8 cellular contexts compared by ENCODE assay signal in the genomic region with DNA sequence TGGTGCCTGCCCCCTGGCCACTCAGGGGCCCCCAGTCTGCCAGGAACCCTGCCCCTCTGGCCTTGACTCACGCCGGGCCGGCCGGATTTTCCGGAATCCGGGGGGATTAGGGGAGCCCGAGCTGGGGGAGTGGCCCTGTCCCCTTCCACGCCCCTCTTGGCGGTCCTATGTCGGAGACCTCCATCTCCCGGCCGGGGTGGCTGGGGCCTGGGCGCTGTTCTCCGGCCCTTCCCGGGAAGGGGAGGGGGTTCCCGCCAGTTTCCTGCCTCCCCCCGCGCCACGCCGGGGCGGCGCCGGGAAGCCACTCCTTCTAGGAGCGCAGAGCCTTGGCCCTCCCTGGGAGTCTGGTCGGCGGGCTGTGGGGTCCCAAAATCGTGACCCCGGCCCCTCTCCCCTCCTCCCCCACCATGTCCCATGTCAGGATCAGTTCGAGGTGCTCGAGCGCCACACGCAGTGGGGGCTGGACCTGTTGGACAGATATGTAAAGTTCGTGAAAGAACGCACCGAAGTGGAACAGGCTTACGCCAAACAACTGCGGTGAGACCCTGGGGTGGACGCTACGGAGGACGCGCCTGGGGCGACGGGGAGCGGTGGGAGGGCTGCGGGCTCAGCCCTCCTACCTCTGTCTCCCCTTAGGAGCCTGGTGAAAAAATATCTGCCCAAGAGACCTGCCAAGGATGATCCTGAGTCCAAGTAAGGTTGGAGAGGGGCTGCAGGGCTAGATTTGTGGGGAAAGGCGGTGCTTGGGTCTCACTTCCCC. TPM values are rescaled to one million over a fixed set of nuclear protein-coding genes. Genes with fewer than 3 reads are reported as not detected.
A peak's percentile ranks its signal among the peaks of the same experiment; 100 is the strongest.
DNase-seq lines count a peak whose midpoint lies in the region; ATAC-seq and TF ChIP-seq lines count a peak whose summit lies in the region.

No MANE protein-coding gene starts in this region.

- no peak overlapping the region for H3K23ac ChIP-seq in trophoblast cell (ENCODE audit: low read length)

- H2BK12ac ChIP-seq in trophoblast cell (ENCODE audit: low read length), result peak overlapping the region; percentile 60

- H3K4me3 Mint-ChIP-seq in CD4-positive, alpha-beta T cell, result peak overlapping the region; percentile 56
- H3K4me3 Mint-ChIP-seq in activated T-helper 1 cell treated with anti-CD3 and anti-CD28 coated beads, Interleukin-12 subunit alpha, Interleukin-12 subunit beta, Interleukin-2, Interleukin-4 antibody, amounts not matched to agents 30 ng/mL and 10 ng/mL and 1 ng/mL, durations not matched to agents 14 hours and 24 hours and 36 hours, result peak overlapping the region; percentile 87

- peaks cover 44% of the 10 kb centered on the region for H3K4me1 Mint-ChIP-seq in CD4-positive, alpha-beta T cell (ENCODE audit: low read depth)
- peaks cover 39% of the 10 kb centered on the region for H3K4me1 Mint-ChIP-seq in activated T-helper 1 cell treated with anti-CD3 and anti-CD28 coated beads, Interleukin-12 subunit alpha, Interleukin-12 subunit beta, Interleukin-2, Interleukin-4 antibody, amounts not matched to agents 30 ng/mL and 10 ng/mL and 1 ng/mL, durations not matched to agents 14 hours and 24 hours and 36 hours (ENCODE audit: low read depth)

- DNase-seq in CD4-positive, alpha-beta T cell, result no peak
- DNase-seq in HT-29 (ENCODE audit: low spot score), result peak; percentile 19
- no peak for DNase-seq in activated T-helper 1 cell treated with anti-CD3 and anti-CD28 coated beads, Interleukin-12 subunit alpha, Interleukin-12 subunit beta, Interleukin-2, Interleukin-4 antibody, amounts not matched to agents 30 ng/mL and 10 ng/mL and 1 ng/mL, durations not matched to agents 14 hours and 24 hours and 36 hours (ENCODE audit: low spot score)
- DNase-seq in Right ventricle myocardium superior, result peak; percentile 82
- peak; percentile 19 to 34 for DNase-seq in trophoblast cell
- no peak for DNase-seq in NCI-H2081 treated with DMSO at 0.1 percent for 48 hours (lab: John Stamatoyannopoulos, UW)
- DNase-seq in activated gamma-delta T cell treated with Interleukin-2 at 50 U/mL for 16 hours, result no peak

- H3K79me2 ChIP-seq in trophoblast cell (ENCODE audit: control insufficient read depth, insufficient read depth, low read length, poor library complexity), result peaks cover 23% of the 10 kb centered on the region

- H3K27me3 Mint-ChIP-seq in CD4-positive, alpha-beta T cell, result no peaks in the 10 kb centered on the region
- no peaks in the 10 kb centered on the region for H3K27me3 Mint-ChIP-seq in activated T-helper 1 cell treated with anti-CD3 and anti-CD28 coated beads, Interleukin-12 subunit alpha, Interleukin-12 subunit beta, Interleukin-2, Interleukin-4 antibody, amounts not matched to agents 30 ng/mL and 10 ng/mL and 1 ng/mL, durations not matched to agents 14 hours and 24 hours and 36 hours (ENCODE audit: insufficient read depth)

- intact Hi-C loops in CD4-positive, alpha-beta T cell (cut with DNase I, micrococcal nuclease), result no loop called here
- intact Hi-C loops in activated T-helper 1 cell treated with anti-CD3 and anti-CD28 coated beads, Interleukin-12 subunit alpha, Interleukin-12 subunit beta, Interleukin-2, Interleukin-4 antibody, amounts not matched to agents 30 ng/mL and 10 ng/mL and 1 ng/mL, durations not matched to agents 14 hours and 24 hours and 36 hours (cut with micrococcal nuclease), result no loop called here
- intact Hi-C loops in Right ventricle myocardium superior (cut with DNase I), result no loop called here

- POLR2A ChIA-PET in CD4-positive, alpha-beta T cell (lab: Charles Lee), result interaction anchor here (0.6 to 4.4 kb wide), 4 partner anchors 27 to 123 kb away, joined by 3 to 32 read pairs (median 4); a partner anchor contains a TSS

- peak overlapping the region; percentile 95 for H4K91ac ChIP-seq in trophoblast cell (ENCODE audit: low read depth, low read length)

- no peak for ATAC-seq in CD4-positive, alpha-beta T cell (ENCODE audit: poor library complexity)
- ATAC-seq in Right ventricle myocardium superior (ENCODE audit: poor library complexity) (no peak), HG03565 (IDR thresholded peaks at IDR 0.05; ENCODE audit: unreplicated experiment) (no peak)

- no peak for TF ChIP-seq CTCF in CD4-positive, alpha-beta T cell (IDR thresholded peaks at IDR 0.05)

- H3K4me2 ChIP-seq in trophoblast cell (ENCODE audit: low read length), result peak overlapping the region; percentile 80

- H4K8ac ChIP-seq in trophoblast cell (ENCODE audit: low read depth, low read length), result peak overlapping the region; percentile 76

- H3K27ac Mint-ChIP-seq in CD4-positive, alpha-beta T cell, result peak overlapping the region; percentile 36
- H3K27ac Mint-ChIP-seq in activated T-helper 1 cell treated with anti-CD3 and anti-CD28 coated beads, Interleukin-12 subunit alpha, Interleukin-12 subunit beta, Interleukin-2, Interleukin-4 antibody, amounts not matched to agents 30 ng/mL and 10 ng/mL and 1 ng/mL, durations not matched to agents 14 hours and 24 hours and 36 hours, result peak overlapping the region; percentile 63

- peaks cover 44 to 46% of the 10 kb centered on the region in 2 experiments for H3K4me1 ChIP-seq in trophoblast cell (ENCODE audit: control insufficient read depth in 1 of 2, insufficient read depth in 2 of 2, low read length in 2 of 2)

- H3K14ac ChIP-seq in trophoblast cell (ENCODE audit: low read length), result peak overlapping the region; percentile 77

- no peaks in the 10 kb centered on the region for H3K9me3 ChIP-seq in CD4-positive, alpha-beta T cell (ENCODE audit: control insufficient read depth, low read length)
- no peaks in the 10 kb centered on the region for H3K9me3 ChIP-seq in trophoblast cell (ENCODE audit: insufficient read depth, low read depth, low read length)

- peak overlapping the region; percentile 55 for H2AFZ ChIP-seq in trophoblast cell (ENCODE audit: insufficient read depth, low read length, poor library complexity)

- H4K12ac ChIP-seq in trophoblast cell (ENCODE audit: low read depth, low read length), result peak overlapping the region; percentile 79

- H3K36me3 ChIP-seq in trophoblast cell (ENCODE audit: control insufficient read depth in 1 of 2, insufficient read depth in 2 of 2, low read length in 2 of 2), result peaks cover 25 to 28% of the 10 kb centered on the region in 2 experiments

- no CpG with 5 or more reads among the region's 46 CpGs for WGBS in trophoblast cell (ENCODE audit: extremely low coverage, insufficient coverage, insufficient read length)

- H3K9me3 Mint-ChIP-seq in CD4-positive, alpha-beta T cell, result no peaks in the 10 kb centered on the region
- H3K9me3 Mint-ChIP-seq in activated T-helper 1 cell treated with anti-CD3 and anti-CD28 coated beads, Interleukin-12 subunit alpha, Interleukin-12 subunit beta, Interleukin-2, Interleukin-4 antibody, amounts not matched to agents 30 ng/mL and 10 ng/mL and 1 ng/mL, durations not matched to agents 14 hours and 24 hours and 36 hours, result no peaks in the 10 kb centered on the region

- H2BK120ac ChIP-seq in trophoblast cell (ENCODE audit: insufficient read depth, low read length, poor library complexity), result peak overlapping the region; percentile 86

- H3K79me1 ChIP-seq in trophoblast cell (ENCODE audit: low read length), result peaks cover 53% of the 10 kb centered on the region

- H2AK5ac ChIP-seq in trophoblast cell (ENCODE audit: low read length), result peak overlapping the region; percentile 94

- peaks cover 35% of the 10 kb centered on the region for H3K36me3 Mint-ChIP-seq in CD4-positive, alpha-beta T cell (ENCODE audit: low read depth)
- H3K36me3 Mint-ChIP-seq in activated T-helper 1 cell treated with anti-CD3 and anti-CD28 coated beads, Interleukin-12 subunit alpha, Interleukin-12 subunit beta, Interleukin-2, Interleukin-4 antibody, amounts not matched to agents 30 ng/mL and 10 ng/mL and 1 ng/mL, durations not matched to agents 14 hours and 24 hours and 36 hours (ENCODE audit: low read depth), result peaks cover 32% of the 10 kb centered on the region

- peak overlapping the region; percentile 95 for H2BK5ac ChIP-seq in trophoblast cell (ENCODE audit: low read depth, low read length, poor library complexity)

- H3K18ac ChIP-seq in trophoblast cell (ENCODE audit: low read length), result peak overlapping the region; percentile 97

- no peaks in the 10 kb centered on the region for H3K27me3 ChIP-seq in CD4-positive, alpha-beta T cell (ENCODE audit: control insufficient read depth, insufficient read depth, low read length)
- no peaks in the 10 kb centered on the region for H3K27me3 ChIP-seq in trophoblast cell (ENCODE audit: insufficient read depth, low read length)

- H3K9ac ChIP-seq in trophoblast cell (ENCODE audit: low read length), result peak overlapping the region; percentile 94

- CTCF ChIA-PET in CD4-positive, alpha-beta T cell (lab: Charles Lee), result interaction anchor here (1.3 to 3.6 kb wide), 3 partner anchors 28 to 123 kb away, joined by 3 to 45 read pairs (median 4); no protein-coding TSS in a partner anchor

- peak overlapping the region; percentile 94 for H3K4me3 ChIP-seq in trophoblast cell (ENCODE audit: low read depth, low read length)

- H3K27ac ChIP-seq in CD4-positive, alpha-beta T cell (ENCODE audit: low read depth, low read length), result no peak overlapping the region
- H3K27ac ChIP-seq in trophoblast cell (ENCODE audit: low read depth, low read length), result peak overlapping the region; percentile 83

- H3K4ac ChIP-seq in trophoblast cell (ENCODE audit: low read depth, low read length), result peak overlapping the region; percentile 98

RNA-seq across cellular contexts. Expression of a gene that starts 1.3 kb away (rescaled TPM):
- total RNA-seq in CD4-positive, alpha-beta T cell, result 1 to 10 TPM; 1.6 to 1.9 TPM
- 63.7 and 65.7 TPM in 2 replicates for total RNA-seq in HT-29 (2014; rRNA removed; shearing (Covaris generic))
- total RNA-seq in activated T-helper 1 cell treated with anti-CD3 and anti-CD28 coated beads, Interleukin-12 subunit alpha, Interleukin-12 subunit beta, Interleukin-2, Interleukin-4 antibody, amounts not matched to agents 30 ng/mL and 10 ng/mL and 1 ng/mL, durations not matched to agents 14 hours and 24 hours and 36 hours, result 61.2 and 62.0 TPM in 2 replicates
- total RNA-seq in Right ventricle myocardium superior, result 133 TPM
- 86.9 and 89.2 TPM in 2 replicates for polyA plus RNA-seq in trophoblast cell (2013)

RNA-seq across cellular contexts. Expression of a gene that starts 3.4 kb away (rescaled TPM):
- 10 to 100 TPM; 34.5 to 36.6 TPM for total RNA-seq in CD4-positive, alpha-beta T cell
- total RNA-seq in HT-29 (2014; rRNA removed; shearing (Covaris generic)), result 43.8 and 74.2 TPM in 2 replicates
- 106 and 108 TPM in 2 replicates for total RNA-seq in activated T-helper 1 cell treated with anti-CD3 and anti-CD28 coated beads, Interleukin-12 subunit alpha, Interleukin-12 subunit beta, Interleukin-2, Interleukin-4 antibody, amounts not matched to agents 30 ng/mL and 10 ng/mL and 1 ng/mL, durations not matched to agents 14 hours and 24 hours and 36 hours
- total RNA-seq in Right ventricle myocardium superior, result 22.2 TPM
- 45.3 and 47.5 TPM in 2 replicates for polyA plus RNA-seq in trophoblast cell (2013)

RNA-seq across cellular contexts. Expression of a gene that starts 20.3 kb away (rescaled TPM):
- under 1 TPM in 1 of 2 experiments, not detected in 1; 0.55 TPM for total RNA-seq in CD4-positive, alpha-beta T cell
- 0.64 TPM in 1 of 2 replicates, not detected in the other for total RNA-seq in HT-29 (2014; rRNA removed; shearing (Covaris generic))
- total RNA-seq in activated T-helper 1 cell treated with anti-CD3 and anti-CD28 coated beads, Interleukin-12 subunit alpha, Interleukin-12 subunit beta, Interleukin-2, Interleukin-4 antibody, amounts not matched to agents 30 ng/mL and 10 ng/mL and 1 ng/mL, durations not matched to agents 14 hours and 24 hours and 36 hours, result 6.1 and 7.2 TPM in 2 replicates
- 308 TPM for total RNA-seq in Right ventricle myocardium superior
- 4.5 and 5.1 TPM in 2 replicates for polyA plus RNA-seq in trophoblast cell (2013)

RNA-seq across cellular contexts. Expression of a gene that starts 26.5 kb away (rescaled TPM):
- 10 to 100 TPM; 39.2 to 41.3 TPM for total RNA-seq in CD4-positive, alpha-beta T cell
- 110 and 119 TPM in 2 replicates for total RNA-seq in HT-29 (2014; rRNA removed; shearing (Covaris generic))
- 15.0 and 15.6 TPM in 2 replicates for total RNA-seq in activated T-helper 1 cell treated with anti-CD3 and anti-CD28 coated beads, Interleukin-12 subunit alpha, Interleukin-12 subunit beta, Interleukin-2, Interleukin-4 antibody, amounts not matched to agents 30 ng/mL and 10 ng/mL and 1 ng/mL, durations not matched to agents 14 hours and 24 hours and 36 hours
- total RNA-seq in Right ventricle myocardium superior, result not detected
- polyA plus RNA-seq in trophoblast cell (2013), result 25.0 and 26.7 TPM in 2 replicates

RNA-seq across cellular contexts. Expression of a gene that starts 31.7 kb away (rescaled TPM):
- 10 to 100 TPM; 70.0 to 70.1 TPM for total RNA-seq in CD4-positive, alpha-beta T cell
- total RNA-seq in HT-29 (2014; rRNA removed; shearing (Covaris generic)), result 0.15 and 0.57 TPM in 2 replicates
- 86.8 and 90.4 TPM in 2 replicates for total RNA-seq in activated T-helper 1 cell treated with anti-CD3 and anti-CD28 coated beads, Interleukin-12 subunit alpha, Interleukin-12 subunit beta, Interleukin-2, Interleukin-4 antibody, amounts not matched to agents 30 ng/mL and 10 ng/mL and 1 ng/mL, durations not matched to agents 14 hours and 24 hours and 36 hours
- 2.8 TPM for total RNA-seq in Right ventricle myocardium superior
- polyA plus RNA-seq in trophoblast cell (2013), result 0.12 and 0.24 TPM in 2 replicates

Comparison
In these comparisons a context has a peak if more than half of its experiments do, and no peak if none do; other contexts are left out.
1. DNase-seq: peak in HT-29 (single experiment), Right ventricle myocardium superior (single experiment) and trophoblast cell (2 of 2); none in CD4-positive, alpha-beta T cell (0 of 10), activated T-helper 1 cell treated with anti-CD3 and anti-CD28 coated beads, Interleukin-12 subunit alpha, Interleukin-12 subunit beta, Interleukin-2, Interleukin-4 antibody, amounts not matched to agents 30 ng/mL and 10 ng/mL and 1 ng/mL, durations not matched to agents 14 hours and 24 hours and 36 hours (single experiment), NCI-H2081 treated with DMSO at 0.1 percent for 48 hours (single experiment) and activated gamma-delta T cell treated with Interleukin-2 at 50 U/mL for 16 hours (single experiment).
2. RNA of a gene that starts 1.3 kb away (total RNA-seq): 133 TPM in Right ventricle myocardium superior (single experiment), 63.7 to 65.7 TPM in HT-29 and 61.2 to 62.0 TPM in activated T-helper 1 cell treated with anti-CD3 and anti-CD28 coated beads, Interleukin-12 subunit alpha, Interleukin-12 subunit beta, Interleukin-2, Interleukin-4 antibody, amounts not matched to agents 30 ng/mL and 10 ng/mL and 1 ng/mL, durations not matched to agents 14 hours and 24 hours and 36 hours; 1.6 to 1.9 TPM in CD4-positive, alpha-beta T cell; every median in the first group is over 10 times any median in the second.
3. RNA of a gene that starts 20.3 kb away (total RNA-seq): 308 TPM in Right ventricle myocardium superior (single experiment); 6.1 to 7.2 TPM in activated T-helper 1 cell treated with anti-CD3 and anti-CD28 coated beads, Interleukin-12 subunit alpha, Interleukin-12 subunit beta, Interleukin-2, Interleukin-4 antibody, amounts not matched to agents 30 ng/mL and 10 ng/mL and 1 ng/mL, durations not matched to agents 14 hours and 24 hours and 36 hours, 0.64 TPM in HT-29 and 0.55 TPM in CD4-positive, alpha-beta T cell; every median in the first group is over 10 times any median in the second.